Comparison of ENCODE assay signal across 24 cellular contexts in the genomic region with DNA sequence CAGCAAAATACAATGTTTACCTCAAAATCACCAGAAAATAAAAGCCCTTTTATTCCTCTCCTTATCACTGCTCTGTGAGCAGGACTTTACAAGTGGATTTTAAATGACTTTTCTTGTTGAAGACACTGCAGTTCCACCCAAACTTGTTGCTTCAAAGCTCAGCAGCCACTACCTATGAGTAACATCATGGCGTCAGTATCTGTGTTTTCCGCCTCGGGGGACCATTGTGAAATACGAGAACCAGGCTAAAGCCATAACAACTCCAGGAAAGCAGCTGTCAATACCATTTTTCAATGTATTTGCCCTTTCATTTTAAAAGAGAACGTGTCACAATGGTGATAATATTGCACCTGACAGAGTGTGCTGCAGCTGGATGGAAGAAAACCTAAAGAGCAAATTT.
DNase-seq lines count a peak whose midpoint lies in the region; ATAC-seq and TF ChIP-seq lines count a peak whose summit lies in the region.
"Had no signal": no experiment of that assay in that cellular context is flagged by ENCODE, and none has a peak within 500 bp of the region (broad histone marks: within the 10 kb centered on the region; RNA-seq: fewer than 3 reads in every experiment).

No MANE protein-coding gene starts in this region.

- H3K4me1 Mint-ChIP-seq in MCF 10A (ENCODE audit: insufficient read depth, unreplicated experiment) = no peaks in the 10 kb centered on the region
- H3K4me1 Mint-ChIP-seq: CD14-positive monocyte; CD8-positive, alpha-beta memory T cell had no signal

- TF ChIP-seq CTCF in MCF 10A (IDR thresholded peaks at IDR 0.05; ENCODE audit: unreplicated experiment) = no peak
- no peak for TF ChIP-seq CTCF in breast epithelium (IDR thresholded peaks at IDR 0.05)
- no peak for TF ChIP-seq CTCF in epithelial cell of esophagus (IDR thresholded peaks at IDR 0.05; ENCODE audit: insufficient read depth, low read depth, low read length, missing control alignments)

- H3K27ac Mint-ChIP-seq in MCF 10A (ENCODE audit: low read depth, unreplicated experiment) = no peak overlapping the region
- no peak overlapping the region for H3K27ac Mint-ChIP-seq in activated naive CD4-positive, alpha-beta T cell treated with anti-CD3 and anti-CD28 coated beads, Interleukin-2, amount 50 U/mL, for 72 hours
- H3K27ac Mint-ChIP-seq: CD14-positive monocyte; CD4-positive, alpha-beta T cell; CD8-positive, alpha-beta memory T cell had no signal

- H3K27me3 Mint-ChIP-seq in MCF 10A (ENCODE audit: insufficient read depth, unreplicated experiment) = no peaks in the 10 kb centered on the region
- H3K27me3 Mint-ChIP-seq: CD8-positive, alpha-beta memory T cell had no signal

- no peak overlapping the region for H3K4me3 Mint-ChIP-seq in MCF 10A (ENCODE audit: unreplicated experiment)
- H3K4me3 Mint-ChIP-seq: CD14-positive monocyte; CD4-positive, alpha-beta T cell had no signal

- no peaks in the 10 kb centered on the region for H3K9me3 ChIP-seq in breast epithelium
- H3K9me3 ChIP-seq: A549; BE2C; BLaER1 treated with 17β-estradiol and CSF1 and Interleukin-3, amounts not matched to agents 10 nM and 100 nM had no signal

- POLR2A ChIA-PET in MCF 10A (lab: Yijun Ruan, JAX) = no interaction called here

- H3K27ac ChIP-seq in breast epithelium = no peak overlapping the region
- H3K27ac ChIP-seq: A549; BLaER1 treated with 17β-estradiol and CSF1 and Interleukin-3, amounts not matched to agents 10 nM and 100 nM; GM23248 had no signal

- H3K9me3 Mint-ChIP-seq in MCF 10A (ENCODE audit: unreplicated experiment) = no peaks in the 10 kb centered on the region
- no peaks in the 10 kb centered on the region for H3K9me3 Mint-ChIP-seq in activated naive CD4-positive, alpha-beta T cell treated with anti-CD3 and anti-CD28 coated beads, Interleukin-2, amount 50 U/mL, for 72 hours
- H3K9me3 Mint-ChIP-seq: CD4-positive, alpha-beta T cell had no signal

- TF ChIP-seq POLR2A in breast epithelium (IDR thresholded peaks at IDR 0.05) = no peak

- H3K36me3 ChIP-seq in breast epithelium = no peaks in the 10 kb centered on the region
- H3K36me3 ChIP-seq: BE2C; BLaER1 treated with 17β-estradiol and CSF1 and Interleukin-3, amounts not matched to agents 10 nM and 100 nM had no signal

- H3K36me3 Mint-ChIP-seq in MCF 10A (ENCODE audit: insufficient read depth, unreplicated experiment) = no peaks in the 10 kb centered on the region
- H3K36me3 Mint-ChIP-seq in activated naive CD4-positive, alpha-beta T cell treated with anti-CD3 and anti-CD28 coated beads, Interleukin-2, amount 50 U/mL, for 72 hours = no peaks in the 10 kb centered on the region
- H3K36me3 Mint-ChIP-seq: CD14-positive monocyte; CD8-positive, alpha-beta memory T cell had no signal

- no peaks in the 10 kb centered on the region for H3K27me3 ChIP-seq in breast epithelium
- H3K27me3 ChIP-seq: BE2C had no signal

- H3K4me1 ChIP-seq in breast epithelium = no peaks in the 10 kb centered on the region
- H3K4me1 ChIP-seq: A549, BE2C had no signal

- intact Hi-C loops in MCF 10A (cut with micrococcal nuclease) (no loop called here), breast epithelium (cut with DNase I; ENCODE audit: low total_unique reads) (no loop called here)

- ATAC-seq in activated naive CD4-positive, alpha-beta T cell treated with anti-CD3 and anti-CD28 coated beads, Interleukin-2, amount 50 U/mL, for 72 hours = no peak
- ATAC-seq: A549, GM12878 had no signal

- peak; percentile 57 for DNase-seq in MCF 10A (ENCODE audit: unreplicated experiment)
- DNase-seq in breast epithelium (ENCODE audit: low spot score in 2 of 2) = no peak
- peak; percentile 88 for DNase-seq in NCI-H2171 treated with DMSO at 0.1 percent for 48 hours (lab: John Stamatoyannopoulos, UW)
- DNase-seq in epithelial cell of esophagus (ENCODE audit: low read depth) = peak; percentile 13
- no peak for DNase-seq in activated naive CD4-positive, alpha-beta T cell treated with anti-CD3 and anti-CD28 coated beads, Interleukin-2, amount 50 U/mL, for 72 hours (ENCODE audit: low spot score in 2 of 2)
- DNase-seq in mesenteric fat pad (ENCODE audit: low spot score) = no peak
- no peak for DNase-seq in NCI-H345 (lab: John Stamatoyannopoulos, UW)
- DNase-seq: 8988T; ACHN; AML-193; BE2C; CD4-positive, alpha-beta T cell; CD8-positive, alpha-beta memory T cell; DMS 273 treated with DMSO at 0.1 percent for 48 hours; DMS79; EL; GDM1; GM23248; H7; HCEC 1CT had no signal

- H3K4me3 ChIP-seq in breast epithelium = no peak overlapping the region
- no peak overlapping the region for H3K4me3 ChIP-seq in epithelial cell of esophagus (ENCODE audit: low read length)
- H3K4me3 ChIP-seq: A549; BLaER1 treated with 17β-estradiol and CSF1 and Interleukin-3, amounts not matched to agents 10 nM and 100 nM; GM12878; GM23248 had no signal

- CTCF ChIA-PET in MCF 10A (lab: Yijun Ruan, JAX) = no interaction called here

- no TSS peak for BruUV-seq in MCF 10A (replicated peaks; lab: Mats Ljungman, UMichigan)

Comparison
In these comparisons a context has a peak if more than half of its experiments do, and no peak if none do; other contexts are left out.
1. DNase-seq: peak in MCF 10A (single experiment), NCI-H2171 treated with DMSO at 0.1 percent for 48 hours (single experiment) and epithelial cell of esophagus (single experiment); none in breast epithelium (0 of 2), activated naive CD4-positive, alpha-beta T cell treated with anti-CD3 and anti-CD28 coated beads, Interleukin-2, amount 50 U/mL, for 72 hours (0 of 2), mesenteric fat pad (single experiment) and NCI-H345 (single experiment).